1 cellular context compared by ENCODE assay signal in the genomic region with DNA sequence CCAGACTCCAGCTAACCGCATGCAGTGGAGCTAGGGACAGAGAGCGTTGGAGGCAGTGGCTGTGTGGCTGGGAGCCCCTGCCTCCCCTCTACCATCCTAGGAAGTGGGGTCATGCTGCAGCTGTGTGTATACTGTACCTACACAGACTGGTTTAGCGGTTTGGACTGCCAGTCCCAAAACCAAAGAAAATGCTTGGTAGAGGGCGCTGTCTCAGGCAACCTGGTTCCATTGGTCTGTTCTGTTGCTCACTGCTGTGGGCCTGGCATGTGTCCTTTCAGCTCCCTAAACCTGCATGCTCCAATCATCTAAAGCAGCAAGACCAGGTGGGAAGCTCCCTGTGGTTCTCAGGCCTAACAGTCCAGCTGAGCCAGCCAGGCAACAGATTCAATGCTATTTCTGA.
TF ChIP-seq lines count a peak whose summit lies in the region.

No MANE protein-coding gene starts in this region.

TF ChIP-seq in GM23338, 12 proteins besides CTCF, POLR2A, EP300 and RAD21:
- TF ChIP-seq EZH2phosphoT487 (IDR thresholded peaks at IDR 0.05; ENCODE audit: unreplicated experiment) (no peak), CREB1 (CRISPR knock-in tag; IDR thresholded peaks at IDR 0.05; ENCODE audit: low read depth) (no peak), ZNF331 (CRISPR knock-in tag; IDR thresholded peaks at IDR 0.05; ENCODE audit: low read depth) (no peak), NANOG (IDR thresholded peaks at IDR 0.05; ENCODE audit: borderline replicate concordance) (no peak), EZH2 (IDR thresholded peaks at IDR 0.05; ENCODE audit: low read depth, unreplicated experiment) (no peak), JUNB (IDR thresholded peaks at IDR 0.05; ENCODE audit: unreplicated experiment) (no peak), POLR2AphosphoS5 (IDR thresholded peaks at IDR 0.05; ENCODE audit: low read depth) (no peak), STAT1 (IDR thresholded peaks at IDR 0.05; ENCODE audit: unreplicated experiment) (no peak), ZNF114 (CRISPR knock-in tag; IDR thresholded peaks at IDR 0.05) (no peak)
- TF ChIP-seq, protein P1, sequence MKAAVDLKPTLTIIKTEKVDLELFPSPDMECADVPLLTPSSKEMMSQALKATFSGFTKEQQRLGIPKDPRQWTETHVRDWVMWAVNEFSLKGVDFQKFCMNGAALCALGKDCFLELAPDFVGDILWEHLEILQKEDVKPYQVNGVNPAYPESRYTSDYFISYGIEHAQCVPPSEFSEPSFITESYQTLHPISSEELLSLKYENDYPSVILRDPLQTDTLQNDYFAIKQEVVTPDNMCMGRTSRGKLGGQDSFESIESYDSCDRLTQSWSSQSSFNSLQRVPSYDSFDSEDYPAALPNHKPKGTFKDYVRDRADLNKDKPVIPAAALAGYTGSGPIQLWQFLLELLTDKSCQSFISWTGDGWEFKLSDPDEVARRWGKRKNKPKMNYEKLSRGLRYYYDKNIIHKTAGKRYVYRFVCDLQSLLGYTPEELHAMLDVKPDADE (IDR thresholded peaks at IDR 0.05): no peak
- TF ChIP-seq, protein P2, sequence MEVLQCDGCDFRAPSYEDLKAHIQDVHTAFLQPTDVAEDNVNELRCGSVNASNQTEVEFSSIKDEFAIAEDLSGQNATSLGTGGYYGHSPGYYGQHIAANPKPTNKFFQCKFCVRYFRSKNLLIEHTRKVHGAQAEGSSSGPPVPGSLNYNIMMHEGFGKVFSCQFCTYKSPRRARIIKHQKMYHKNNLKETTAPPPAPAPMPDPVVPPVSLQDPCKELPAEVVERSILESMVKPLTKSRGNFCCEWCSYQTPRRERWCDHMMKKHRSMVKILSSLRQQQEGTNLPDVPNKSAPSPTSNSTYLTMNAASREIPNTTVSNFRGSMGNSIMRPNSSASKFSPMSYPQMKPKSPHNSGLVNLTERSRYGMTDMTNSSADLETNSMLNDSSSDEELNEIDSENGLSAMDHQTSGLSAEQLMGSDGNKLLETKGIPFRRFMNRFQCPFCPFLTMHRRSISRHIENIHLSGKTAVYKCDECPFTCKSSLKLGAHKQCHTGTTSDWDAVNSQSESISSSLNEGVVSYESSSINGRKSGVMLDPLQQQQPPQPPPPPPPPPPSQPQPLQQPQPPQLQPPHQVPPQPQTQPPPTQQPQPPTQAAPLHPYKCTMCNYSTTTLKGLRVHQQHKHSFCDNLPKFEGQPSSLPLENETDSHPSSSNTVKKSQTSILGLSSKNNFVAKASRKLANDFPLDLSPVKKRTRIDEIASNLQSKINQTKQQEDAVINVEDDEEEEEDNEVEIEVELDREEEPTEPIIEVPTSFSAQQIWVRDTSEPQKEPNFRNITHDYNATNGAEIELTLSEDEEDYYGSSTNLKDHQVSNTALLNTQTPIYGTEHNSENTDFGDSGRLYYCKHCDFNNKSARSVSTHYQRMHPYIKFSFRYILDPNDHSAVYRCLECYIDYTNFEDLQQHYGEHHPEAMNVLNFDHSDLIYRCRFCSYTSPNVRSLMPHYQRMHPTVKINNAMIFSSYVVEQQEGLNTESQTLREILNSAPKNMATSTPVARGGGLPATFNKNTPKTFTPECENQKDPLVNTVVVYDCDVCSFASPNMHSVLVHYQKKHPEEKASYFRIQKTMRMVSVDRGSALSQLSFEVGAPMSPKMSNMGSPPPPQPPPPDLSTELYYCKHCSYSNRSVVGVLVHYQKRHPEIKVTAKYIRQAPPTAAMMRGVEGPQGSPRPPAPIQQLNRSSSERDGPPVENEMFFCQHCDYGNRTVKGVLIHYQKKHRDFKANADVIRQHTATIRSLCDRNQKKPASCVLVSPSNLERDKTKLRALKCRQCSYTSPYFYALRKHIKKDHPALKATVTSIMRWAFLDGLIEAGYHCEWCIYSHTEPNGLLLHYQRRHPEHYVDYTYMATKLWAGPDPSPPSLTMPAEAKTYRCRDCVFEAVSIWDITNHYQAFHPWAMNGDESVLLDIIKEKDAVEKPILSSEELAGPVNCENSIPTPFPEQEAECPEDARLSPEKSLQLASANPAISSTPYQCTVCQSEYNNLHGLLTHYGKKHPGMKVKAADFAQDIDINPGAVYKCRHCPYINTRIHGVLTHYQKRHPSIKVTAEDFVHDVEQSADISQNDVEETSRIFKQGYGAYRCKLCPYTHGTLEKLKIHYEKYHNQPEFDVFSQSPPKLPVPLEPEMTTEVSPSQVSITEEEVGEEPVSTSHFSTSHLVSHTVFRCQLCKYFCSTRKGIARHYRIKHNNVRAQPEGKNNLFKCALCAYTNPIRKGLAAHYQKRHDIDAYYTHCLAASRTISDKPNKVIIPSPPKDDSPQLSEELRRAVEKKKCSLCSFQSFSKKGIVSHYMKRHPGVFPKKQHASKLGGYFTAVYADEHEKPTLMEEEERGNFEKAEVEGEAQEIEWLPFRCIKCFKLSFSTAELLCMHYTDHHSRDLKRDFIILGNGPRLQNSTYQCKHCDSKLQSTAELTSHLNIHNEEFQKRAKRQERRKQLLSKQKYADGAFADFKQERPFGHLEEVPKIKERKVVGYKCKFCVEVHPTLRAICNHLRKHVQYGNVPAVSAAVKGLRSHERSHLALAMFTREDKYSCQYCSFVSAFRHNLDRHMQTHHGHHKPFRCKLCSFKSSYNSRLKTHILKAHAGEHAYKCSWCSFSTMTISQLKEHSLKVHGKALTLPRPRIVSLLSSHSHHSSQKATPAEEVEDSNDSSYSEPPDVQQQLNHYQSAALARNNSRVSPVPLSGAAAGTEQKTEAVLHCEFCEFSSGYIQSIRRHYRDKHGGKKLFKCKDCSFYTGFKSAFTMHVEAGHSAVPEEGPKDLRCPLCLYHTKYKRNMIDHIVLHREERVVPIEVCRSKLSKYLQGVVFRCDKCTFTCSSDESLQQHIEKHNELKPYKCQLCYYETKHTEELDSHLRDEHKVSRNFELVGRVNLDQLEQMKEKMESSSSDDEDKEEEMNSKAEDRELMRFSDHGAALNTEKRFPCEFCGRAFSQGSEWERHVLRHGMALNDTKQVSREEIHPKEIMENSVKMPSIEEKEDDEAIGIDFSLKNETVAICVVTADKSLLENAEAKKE (CRISPR knock-in tag; IDR thresholded peaks at IDR 0.05): no peak
- TF ChIP-seq, protein P3, sequence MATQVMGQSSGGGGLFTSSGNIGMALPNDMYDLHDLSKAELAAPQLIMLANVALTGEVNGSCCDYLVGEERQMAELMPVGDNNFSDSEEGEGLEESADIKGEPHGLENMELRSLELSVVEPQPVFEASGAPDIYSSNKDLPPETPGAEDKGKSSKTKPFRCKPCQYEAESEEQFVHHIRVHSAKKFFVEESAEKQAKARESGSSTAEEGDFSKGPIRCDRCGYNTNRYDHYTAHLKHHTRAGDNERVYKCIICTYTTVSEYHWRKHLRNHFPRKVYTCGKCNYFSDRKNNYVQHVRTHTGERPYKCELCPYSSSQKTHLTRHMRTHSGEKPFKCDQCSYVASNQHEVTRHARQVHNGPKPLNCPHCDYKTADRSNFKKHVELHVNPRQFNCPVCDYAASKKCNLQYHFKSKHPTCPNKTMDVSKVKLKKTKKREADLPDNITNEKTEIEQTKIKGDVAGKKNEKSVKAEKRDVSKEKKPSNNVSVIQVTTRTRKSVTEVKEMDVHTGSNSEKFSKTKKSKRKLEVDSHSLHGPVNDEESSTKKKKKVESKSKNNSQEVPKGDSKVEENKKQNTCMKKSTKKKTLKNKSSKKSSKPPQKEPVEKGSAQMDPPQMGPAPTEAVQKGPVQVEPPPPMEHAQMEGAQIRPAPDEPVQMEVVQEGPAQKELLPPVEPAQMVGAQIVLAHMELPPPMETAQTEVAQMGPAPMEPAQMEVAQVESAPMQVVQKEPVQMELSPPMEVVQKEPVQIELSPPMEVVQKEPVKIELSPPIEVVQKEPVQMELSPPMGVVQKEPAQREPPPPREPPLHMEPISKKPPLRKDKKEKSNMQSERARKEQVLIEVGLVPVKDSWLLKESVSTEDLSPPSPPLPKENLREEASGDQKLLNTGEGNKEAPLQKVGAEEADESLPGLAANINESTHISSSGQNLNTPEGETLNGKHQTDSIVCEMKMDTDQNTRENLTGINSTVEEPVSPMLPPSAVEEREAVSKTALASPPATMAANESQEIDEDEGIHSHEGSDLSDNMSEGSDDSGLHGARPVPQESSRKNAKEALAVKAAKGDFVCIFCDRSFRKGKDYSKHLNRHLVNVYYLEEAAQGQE (IDR thresholded peaks at IDR 0.05; ENCODE audit: unreplicated experiment): no peak
TF ChIP-seq in GM23338: peak in this region for 0.
